In the genomic region with DNA sequence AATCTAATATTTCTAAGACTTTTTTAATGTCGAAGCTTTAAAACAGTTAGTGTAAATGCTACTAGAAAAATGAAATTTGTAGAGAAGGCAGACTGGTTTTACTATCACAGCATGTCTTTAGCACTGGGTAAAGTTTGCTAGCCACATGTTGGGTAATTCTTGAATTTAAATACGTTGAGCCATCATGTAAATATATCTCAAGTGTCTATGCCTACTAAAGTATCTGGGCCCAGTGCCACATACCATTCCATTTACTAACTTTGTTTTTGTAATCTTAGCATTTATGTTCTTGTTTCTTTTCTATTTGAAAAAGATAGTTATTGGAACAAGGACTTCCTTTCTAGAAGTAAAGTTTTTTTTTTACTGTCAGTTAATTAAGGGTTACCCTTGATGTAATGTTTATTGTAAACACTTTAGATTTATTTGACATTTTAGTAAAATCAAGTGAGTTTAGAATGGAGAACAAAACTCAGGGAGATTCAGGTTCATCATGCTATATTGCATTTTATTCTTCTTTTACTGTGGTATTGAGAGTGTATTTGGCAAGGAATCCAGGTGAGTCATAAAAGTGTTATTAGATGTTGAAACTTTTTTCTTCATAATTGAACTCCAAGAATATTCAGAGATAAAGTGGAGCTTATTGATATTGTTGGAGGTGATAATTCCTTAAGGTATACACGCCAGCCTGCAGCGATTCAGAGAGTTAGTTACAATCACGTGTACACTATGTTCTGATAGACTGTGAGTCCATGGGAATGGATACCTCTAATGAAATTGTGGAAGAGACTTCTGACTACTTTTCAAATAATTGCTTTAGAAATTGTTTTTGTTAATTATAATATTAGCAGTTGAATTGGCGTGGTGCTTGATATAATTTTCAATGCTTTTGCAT, we compare ENCODE assay signal across 13 cellular contexts.
A peak's percentile ranks its signal among the peaks of the same experiment; 100 is the strongest.
DNase-seq lines count a peak whose midpoint lies in the region; ATAC-seq and TF ChIP-seq lines count a peak whose summit lies in the region.
"Had no signal": no experiment of that assay in that cellular context is flagged by ENCODE, and none has a peak within 500 bp of the region (broad histone marks: within the 10 kb centered on the region; RNA-seq: fewer than 3 reads in every experiment).

No MANE protein-coding gene starts in this region.

- H3K9me3 Mint-ChIP-seq in chondrocyte (ENCODE audit: low read depth) (peaks cover 5% of the 10 kb centered on the region), mesothelial cell of epicardium (peaks cover 8% of the 10 kb centered on the region), type B pancreatic cell (peaks cover 5% of the 10 kb centered on the region)
- H3K9me3 Mint-ChIP-seq: GM23338 had no signal

- no peaks in the 10 kb centered on the region for H3K27me3 Mint-ChIP-seq in chondrocyte (ENCODE audit: low read depth)
- no peaks in the 10 kb centered on the region for H3K27me3 Mint-ChIP-seq in mesothelial cell of epicardium (ENCODE audit: low read depth)
- no peaks in the 10 kb centered on the region for H3K27me3 Mint-ChIP-seq in type B pancreatic cell

- H3K36me3 Mint-ChIP-seq in chondrocyte (ENCODE audit: low read depth) (peaks cover 6% of the 10 kb centered on the region), mesothelial cell of epicardium (peaks cover 2% of the 10 kb centered on the region), type B pancreatic cell (no peaks in the 10 kb centered on the region)

- H3K4me3 Mint-ChIP-seq in chondrocyte (ENCODE audit: unreplicated experiment) (no peak overlapping the region), mesothelial cell of epicardium (no peak overlapping the region), type B pancreatic cell (no peak overlapping the region)
- H3K4me3 Mint-ChIP-seq: GM23338 had no signal

- peak; percentile 93 for DNase-seq in AG10803 (ENCODE audit: low read depth)
- DNase-seq in LNCaP clone FGC (ENCODE audit: low read depth) = peak; percentile 19
- no peak for DNase-seq in chondrocyte (ENCODE audit: low spot score)
- no peak for DNase-seq in mesothelial cell of epicardium (ENCODE audit: low spot score in 2 of 2, unreplicated experiment in 2 of 2)
- no peak for DNase-seq in Kasumi-1 (lab: John Stamatoyannopoulos, UW)
- no peak for DNase-seq in OCI-M2 (lab: John Stamatoyannopoulos, UW; ENCODE audit: unreplicated experiment)
- no peak for DNase-seq in type B pancreatic cell (ENCODE audit: extremely low spot score, unreplicated experiment)
- DNase-seq: activated CD4-positive, alpha-beta T cell treated with anti-CD3 and anti-CD28 coated beads for 1 hour; activated effector memory CD4-positive, alpha-beta T cell treated with anti-CD3 and anti-CD28 coated beads, Interleukin-2, amount 50 U/mL, for 16 hours; effector CD4-positive, alpha-beta T cell; NCI-H1092 had no signal

- H3K27ac Mint-ChIP-seq in chondrocyte (ENCODE audit: unreplicated experiment) = peak overlapping the region; percentile 50
- H3K27ac Mint-ChIP-seq in mesothelial cell of epicardium = peak overlapping the region; percentile 35
- H3K27ac Mint-ChIP-seq in type B pancreatic cell = no peak overlapping the region
- H3K27ac Mint-ChIP-seq: GM23338 had no signal

- H3K4me3 ChIP-seq in AG10803 (ENCODE audit: low read length) (no peak overlapping the region), LNCaP clone FGC (ENCODE audit: low read depth, low read length) (no peak overlapping the region)
- H3K4me3 ChIP-seq: GM23338 had no signal

- no peak for ATAC-seq in GM18909 (IDR thresholded peaks at IDR 0.05; ENCODE audit: poor library complexity, unreplicated experiment)

- peaks cover 34% of the 10 kb centered on the region for H3K4me1 Mint-ChIP-seq in chondrocyte (ENCODE audit: low read depth)
- H3K4me1 Mint-ChIP-seq in mesothelial cell of epicardium = peaks cover 8% of the 10 kb centered on the region
- peaks cover 15% of the 10 kb centered on the region for H3K4me1 Mint-ChIP-seq in type B pancreatic cell (ENCODE audit: unreplicated experiment)

- TF ChIP-seq CTCF in AG10803 (conservative IDR thresholded peaks at IDR 0.05; ENCODE audit: low read length) (no peak), LNCaP clone FGC (IDR thresholded peaks at IDR 0.05; ENCODE audit: control insufficient read depth, extremely low read depth, insufficient read depth) (no peak), chondrocyte (IDR thresholded peaks at IDR 0.05) (no peak), mesothelial cell of epicardium (IDR thresholded peaks at IDR 0.05; ENCODE audit: unreplicated experiment) (no peak), type B pancreatic cell (conservative IDR thresholded peaks at IDR 0.05) (no peak)

Comparison
In these comparisons a context has a peak if more than half of its experiments do, and no peak if none do; other contexts are left out.
1. DNase-seq: peak in AG10803 (single experiment) and LNCaP clone FGC (single experiment); none in chondrocyte (single experiment), mesothelial cell of epicardium (0 of 2), Kasumi-1 (0 of 2), OCI-M2 (single experiment) and type B pancreatic cell (single experiment).